ENCODE assay signal across 1 cellular context in the genomic region with DNA sequence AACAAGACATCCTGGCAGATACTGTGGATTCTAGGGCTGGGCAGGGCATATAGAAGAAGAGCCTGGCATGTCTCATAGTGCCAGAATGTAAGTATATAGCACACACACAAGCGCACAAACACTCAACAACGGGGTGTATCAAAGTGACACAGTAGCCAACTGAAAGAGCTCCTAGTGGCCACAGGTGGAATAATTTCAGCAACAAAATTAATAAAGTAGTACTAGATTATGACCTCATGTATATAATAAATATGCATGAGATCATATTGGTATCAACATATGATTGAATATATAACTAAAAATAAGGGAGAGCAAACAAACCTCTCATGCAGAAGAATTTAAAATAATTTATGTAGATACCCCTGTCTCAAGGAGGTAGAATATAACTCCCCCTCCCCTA.
TF ChIP-seq lines count a peak whose summit lies in the region.

No MANE protein-coding gene starts in this region.

TF ChIP-seq in K562, 482 proteins besides CTCF, POLR2A, EP300 and RAD21 (continued from another document):
- no peak for TF ChIP-seq NCOR1 (IDR thresholded peaks at IDR 0.05)
- no peak for TF ChIP-seq CTBP1 (IDR thresholded peaks at IDR 0.05; ENCODE audit: borderline replicate concordance)
- no peak for TF ChIP-seq U2AF1 (optimal IDR thresholded peaks at IDR 0.05; ENCODE audit: low read depth, low read length)
- TF ChIP-seq, protein P1, sequence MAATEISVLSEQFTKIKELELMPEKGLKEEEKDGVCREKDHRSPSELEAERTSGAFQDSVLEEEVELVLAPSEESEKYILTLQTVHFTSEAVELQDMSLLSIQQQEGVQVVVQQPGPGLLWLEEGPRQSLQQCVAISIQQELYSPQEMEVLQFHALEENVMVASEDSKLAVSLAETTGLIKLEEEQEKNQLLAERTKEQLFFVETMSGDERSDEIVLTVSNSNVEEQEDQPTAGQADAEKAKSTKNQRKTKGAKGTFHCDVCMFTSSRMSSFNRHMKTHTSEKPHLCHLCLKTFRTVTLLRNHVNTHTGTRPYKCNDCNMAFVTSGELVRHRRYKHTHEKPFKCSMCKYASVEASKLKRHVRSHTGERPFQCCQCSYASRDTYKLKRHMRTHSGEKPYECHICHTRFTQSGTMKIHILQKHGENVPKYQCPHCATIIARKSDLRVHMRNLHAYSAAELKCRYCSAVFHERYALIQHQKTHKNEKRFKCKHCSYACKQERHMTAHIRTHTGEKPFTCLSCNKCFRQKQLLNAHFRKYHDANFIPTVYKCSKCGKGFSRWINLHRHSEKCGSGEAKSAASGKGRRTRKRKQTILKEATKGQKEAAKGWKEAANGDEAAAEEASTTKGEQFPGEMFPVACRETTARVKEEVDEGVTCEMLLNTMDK (IDR thresholded peaks at IDR 0.05; ENCODE audit: borderline replicate concordance, insufficient read depth, low read depth, low read length, poor library complexity, severe bottlenecking), result no peak
- TF ChIP-seq, protein P2, sequence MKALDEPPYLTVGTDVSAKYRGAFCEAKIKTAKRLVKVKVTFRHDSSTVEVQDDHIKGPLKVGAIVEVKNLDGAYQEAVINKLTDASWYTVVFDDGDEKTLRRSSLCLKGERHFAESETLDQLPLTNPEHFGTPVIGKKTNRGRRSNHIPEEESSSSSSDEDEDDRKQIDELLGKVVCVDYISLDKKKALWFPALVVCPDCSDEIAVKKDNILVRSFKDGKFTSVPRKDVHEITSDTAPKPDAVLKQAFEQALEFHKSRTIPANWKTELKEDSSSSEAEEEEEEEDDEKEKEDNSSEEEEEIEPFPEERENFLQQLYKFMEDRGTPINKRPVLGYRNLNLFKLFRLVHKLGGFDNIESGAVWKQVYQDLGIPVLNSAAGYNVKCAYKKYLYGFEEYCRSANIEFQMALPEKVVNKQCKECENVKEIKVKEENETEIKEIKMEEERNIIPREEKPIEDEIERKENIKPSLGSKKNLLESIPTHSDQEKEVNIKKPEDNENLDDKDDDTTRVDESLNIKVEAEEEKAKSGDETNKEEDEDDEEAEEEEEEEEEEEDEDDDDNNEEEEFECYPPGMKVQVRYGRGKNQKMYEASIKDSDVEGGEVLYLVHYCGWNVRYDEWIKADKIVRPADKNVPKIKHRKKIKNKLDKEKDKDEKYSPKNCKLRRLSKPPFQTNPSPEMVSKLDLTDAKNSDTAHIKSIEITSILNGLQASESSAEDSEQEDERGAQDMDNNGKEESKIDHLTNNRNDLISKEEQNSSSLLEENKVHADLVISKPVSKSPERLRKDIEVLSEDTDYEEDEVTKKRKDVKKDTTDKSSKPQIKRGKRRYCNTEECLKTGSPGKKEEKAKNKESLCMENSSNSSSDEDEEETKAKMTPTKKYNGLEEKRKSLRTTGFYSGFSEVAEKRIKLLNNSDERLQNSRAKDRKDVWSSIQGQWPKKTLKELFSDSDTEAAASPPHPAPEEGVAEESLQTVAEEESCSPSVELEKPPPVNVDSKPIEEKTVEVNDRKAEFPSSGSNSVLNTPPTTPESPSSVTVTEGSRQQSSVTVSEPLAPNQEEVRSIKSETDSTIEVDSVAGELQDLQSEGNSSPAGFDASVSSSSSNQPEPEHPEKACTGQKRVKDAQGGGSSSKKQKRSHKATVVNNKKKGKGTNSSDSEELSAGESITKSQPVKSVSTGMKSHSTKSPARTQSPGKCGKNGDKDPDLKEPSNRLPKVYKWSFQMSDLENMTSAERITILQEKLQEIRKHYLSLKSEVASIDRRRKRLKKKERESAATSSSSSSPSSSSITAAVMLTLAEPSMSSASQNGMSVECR (CRISPR knock-in tag; IDR thresholded peaks at IDR 0.05), result no peak
- TF ChIP-seq, protein P3, sequence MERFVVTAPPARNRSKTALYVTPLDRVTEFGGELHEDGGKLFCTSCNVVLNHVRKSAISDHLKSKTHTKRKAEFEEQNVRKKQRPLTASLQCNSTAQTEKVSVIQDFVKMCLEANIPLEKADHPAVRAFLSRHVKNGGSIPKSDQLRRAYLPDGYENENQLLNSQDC (CRISPR knock-in tag; IDR thresholded peaks at IDR 0.05), result no peak
TF ChIP-seq in K562: peak in this region for 0.
